9 cellular contexts compared by ENCODE assay signal in the genomic region with DNA sequence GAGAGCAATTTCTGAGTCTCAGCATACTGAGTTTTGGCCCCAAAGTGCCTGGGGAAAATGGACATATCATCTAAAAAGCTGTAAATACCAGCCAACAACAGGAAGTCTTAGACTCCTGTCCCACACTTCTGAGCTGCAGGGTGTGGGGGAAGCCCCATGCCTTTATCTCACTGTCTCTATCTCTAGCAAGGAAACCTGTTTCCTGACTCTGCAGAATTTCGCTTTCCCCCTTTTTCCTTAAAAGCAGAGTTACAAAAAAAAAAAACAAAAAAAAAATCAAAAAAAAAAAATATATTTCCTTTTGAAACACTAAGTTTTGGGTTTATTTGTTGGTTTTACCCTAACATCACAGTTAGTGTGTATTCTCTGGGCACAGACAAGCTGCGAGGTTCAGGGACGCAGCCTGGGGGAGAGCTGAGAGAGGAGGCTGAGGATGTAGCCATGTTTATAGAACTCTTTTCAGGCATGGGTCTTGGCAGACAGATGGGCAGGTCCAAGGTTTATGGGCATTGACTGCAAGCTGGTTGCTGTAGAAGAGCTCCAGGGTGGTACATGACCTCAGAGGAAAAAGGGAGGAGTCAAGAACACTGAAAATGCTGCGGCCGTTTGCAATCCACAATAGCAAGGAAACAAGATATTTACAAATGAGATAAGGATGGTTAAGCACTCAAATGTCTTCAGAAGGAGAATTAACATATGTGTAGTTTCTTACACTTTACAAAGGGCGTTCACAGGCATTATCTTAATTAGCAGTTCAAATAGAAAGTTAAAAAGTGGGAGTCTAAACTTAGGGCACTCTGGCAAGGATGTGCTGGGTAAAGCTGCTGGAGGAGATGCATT. TPM values are rescaled to one million over a fixed set of nuclear protein-coding genes. Genes with fewer than 3 reads are reported as not detected.
DNase-seq lines count a peak whose midpoint lies in the region; ATAC-seq and TF ChIP-seq lines count a peak whose summit lies in the region.
"Had no signal": no experiment of that assay in that cellular context is flagged by ENCODE, and none has a peak within 500 bp of the region (broad histone marks: within the 10 kb centered on the region; RNA-seq: fewer than 3 reads in every experiment).

No MANE protein-coding gene starts in this region.

- ATAC-seq in HG02571 (IDR thresholded peaks at IDR 0.05; ENCODE audit: unreplicated experiment), result peak; percentile 39
- ATAC-seq in memory B cell (ENCODE audit: low read depth), result peak; percentile 19
- ATAC-seq in PC-3, result no peak

- POLR2A ChIA-PET in PC-3 (lab: Charles Lee; ENCODE audit: unreplicated experiment), result no interaction called here

- H3K36me3 Mint-ChIP-seq in memory B cell (peaks cover 11% of the 10 kb centered on the region), type B pancreatic cell (peaks cover 23% of the 10 kb centered on the region)

- no peaks in the 10 kb centered on the region for H3K27me3 ChIP-seq in PC-3 (ENCODE audit: low read length)

- peak overlapping the region; percentile 67 for H3K4me3 Mint-ChIP-seq in memory B cell
- peak overlapping the region; percentile 98 for H3K4me3 Mint-ChIP-seq in type B pancreatic cell

- H3K9me3 ChIP-seq in PC-3 (ENCODE audit: low read length), result no peaks in the 10 kb centered on the region

- no peak overlapping the region for H3K4me2 ChIP-seq in PC-3 (ENCODE audit: low read length)

- CTCF ChIA-PET in PC-3 (lab: Charles Lee), result interaction anchor here (0.7 kb wide), 1 partner anchor 117 kb away, joined by 7 read pairs; no protein-coding TSS in a partner anchor

- H3K27ac ChIP-seq in angular gyrus (ENCODE audit: low read depth, low read length) (peak overlapping the region; percentile 11), PC-3 (ENCODE audit: low read length) (no peak overlapping the region)
- H3K27ac ChIP-seq: 22Rv1 had no signal

- DNase-seq in NCI-H1092 treated with DMSO at 0.1 percent for 48 hours (lab: John Stamatoyannopoulos, UW) (peak; percentile 43), NCI-H1092 (lab: John Stamatoyannopoulos, UW) (no peak), NCI-H524 treated with DMSO at 0.1 percent for 48 hours (lab: John Stamatoyannopoulos, UW) (peak; percentile 9), memory B cell (ENCODE audit: low spot score in 2 of 2) (no peak), type B pancreatic cell (ENCODE audit: extremely low spot score, unreplicated experiment) (no peak), PC-3 (no peak)

- TF ChIP-seq CTCF in type B pancreatic cell (conservative IDR thresholded peaks at IDR 0.05), result no peak
- TF ChIP-seq CTCF in PC-3 (conservative IDR thresholded peaks at IDR 0.05; ENCODE audit: low read depth, low read length), result no peak

- no peak overlapping the region for H3K4me3 ChIP-seq in PC-3 (ENCODE audit: low read length)

- H3K36me3 ChIP-seq in PC-3 (ENCODE audit: low read depth, low read length), result no peaks in the 10 kb centered on the region

- peaks cover 27% of the 10 kb centered on the region for H3K4me1 ChIP-seq in PC-3 (ENCODE audit: insufficient read depth, low read length)

- H3K27ac Mint-ChIP-seq in memory B cell (peak overlapping the region; percentile 54), type B pancreatic cell (peak overlapping the region; percentile 97)

- H3K27me3 Mint-ChIP-seq in memory B cell (no peaks in the 10 kb centered on the region), type B pancreatic cell (no peaks in the 10 kb centered on the region)

- H2AFZ ChIP-seq in PC-3 (ENCODE audit: low read length), result no peak overlapping the region

- intact Hi-C loops in PC-3 (cut with micrococcal nuclease), result no loop called here

- no peak overlapping the region for H3K9ac ChIP-seq in PC-3 (ENCODE audit: low read length)

- H3K9me3 Mint-ChIP-seq in memory B cell (no peaks in the 10 kb centered on the region), type B pancreatic cell (peaks cover 1% of the 10 kb centered on the region)

- BruUV-seq in PC-3 (replicated peaks; lab: Mats Ljungman, UMichigan), result no TSS peak

- H3F3A ChIP-seq in PC-3 (ENCODE audit: low read length, unreplicated experiment), result no peaks in the 10 kb centered on the region

- H3K4me1 Mint-ChIP-seq in memory B cell (peaks cover 35% of the 10 kb centered on the region), type B pancreatic cell (ENCODE audit: unreplicated experiment) (peaks cover 33% of the 10 kb centered on the region)

- peaks cover 58% of the 10 kb centered on the region for H3K79me2 ChIP-seq in PC-3 (ENCODE audit: low read length)

- no peaks in the 10 kb centered on the region for H4K20me1 ChIP-seq in PC-3 (ENCODE audit: low read length)

- no peaks in the 10 kb centered on the region for H3K9me2 ChIP-seq in PC-3 (replicated peaks; ENCODE audit: low read length)

RNA-seq across cellular contexts. Expression of a gene that starts 4.9 kb away (rescaled TPM):
- total RNA-seq in type B pancreatic cell (ENCODE audit: low replicate concordance) (43.7 and 81.7 TPM in 2 replicates), PC-3 (2014; rRNA removed) (10.3 and 17.8 TPM in 2 replicates)

Comparison
In these comparisons a context has a peak if more than half of its experiments do, and no peak if none do; other contexts are left out.
1. DNase-seq: peak in NCI-H1092 treated with DMSO at 0.1 percent for 48 hours (single experiment) and NCI-H524 treated with DMSO at 0.1 percent for 48 hours (single experiment); none in NCI-H1092 (single experiment), memory B cell (0 of 2), type B pancreatic cell (single experiment) and PC-3 (single experiment).